ENCODE assay signal across 40 cellular contexts in genomic region chr2:147110962-147111361, GRCh38.
"Had no signal": no experiment of that assay in that cellular context is flagged by ENCODE, and none has a peak within 500 bp of the region (broad histone marks: within the 10 kb centered on the region; RNA-seq: fewer than 3 reads in every experiment).

No MANE protein-coding gene starts in this region.

- FAIRE-seq: astrocyte, bronchial epithelial cell had no signal

- H3K4me3 Mint-ChIP-seq: activated naive CD4-positive, alpha-beta T cell treated with anti-CD3 and anti-CD28 coated beads for 36 hours; activated naive CD4-positive, alpha-beta T cell treated with anti-CD3 and anti-CD28 coated beads, Interleukin-2, amount 10 ng/mL, durations not matched to agents 7 days and 5 days; activated naive CD4-positive, alpha-beta T cell treated with anti-CD3 and anti-CD28 coated beads, Interleukin-2, amount 50 U/mL, for 24 hours; activated naive CD8-positive, alpha-beta T cell; activated naive CD8-positive, alpha-beta T cell treated with anti-CD3 and anti-CD28 coated beads for 36 hours; activated naive CD8-positive, alpha-beta T cell treated with anti-CD3 and anti-CD28 coated beads, Interleukin-2, amount 10 ng/mL, durations not matched to agents 7 days and 5 days; activated naive CD8-positive, alpha-beta T cell treated with anti-CD3 and anti-CD28 coated beads, Interleukin-2, amount 50 U/mL, for 24 hours; activated T-cell treated with anti-CD3 and anti-CD28 coated beads, Interleukin-2, amount 50 U/mL, for 24 hours; activated T-cell treated with anti-CD3 and anti-CD28 coated beads, Interleukin-2, amount 50 U/mL, for 4 hours; activated T-cell treated with anti-CD3 and anti-CD28 coated beads, Interleukin-2, amount 50 U/mL, for 72 hours; activated T-helper 1 cell treated with anti-CD3 and anti-CD28 coated beads, Interleukin-12 subunit alpha, Interleukin-12 subunit beta, Interleukin-2, Interleukin-4 antibody, amounts not matched to agents 30 ng/mL and 10 ng/mL and 1 ng/mL, durations not matched to agents 14 hours and 24 hours and 36 hours; activated T-helper 17 cell treated with anti-CD3 and anti-CD28 coated beads, Interleukin-2, amount 50 U/mL, for 72 hours; central memory CD8-positive, alpha-beta T cell had no signal

- H3K27me3 ChIP-seq: adrenal gland, ascending aorta, body of pancreas, breast epithelium, cardiac muscle cell had no signal

- DNase-seq: activated effector memory CD4-positive, alpha-beta T cell treated with anti-CD3 and anti-CD28 coated beads, Interleukin-2, amount 50 U/mL, for 16 hours; activated effector memory CD4-positive, alpha-beta T cell treated with Interleukin-2 at 50 U/mL for 16 hours; activated gamma-delta T cell; activated gamma-delta T cell treated with Interleukin-2 at 50 U/mL for 16 hours; activated naive CD4-positive, alpha-beta T cell; activated naive CD4-positive, alpha-beta T cell treated with anti-CD3 and anti-CD28 coated beads for 36 hours; activated naive CD4-positive, alpha-beta T cell treated with anti-CD3 and anti-CD28 coated beads, Interleukin-2, amount 10 ng/mL, durations not matched to agents 7 days and 5 days; activated naive CD4-positive, alpha-beta T cell treated with anti-CD3 and anti-CD28 coated beads, Interleukin-2, amount 50 U/mL, for 16 hours; activated naive CD4-positive, alpha-beta T cell treated with Interleukin-2 at 50 U/mL for 16 hours; activated naive CD8-positive, alpha-beta T cell treated with anti-CD3 and anti-CD28 coated beads for 36 hours; activated naive CD8-positive, alpha-beta T cell treated with anti-CD3 and anti-CD28 coated beads, Interleukin-2, amount 10 ng/mL, durations not matched to agents 7 days and 5 days; activated naive CD8-positive, alpha-beta T cell treated with anti-CD3 and anti-CD28 coated beads, Interleukin-2, amount 50 U/mL, for 24 hours; activated T-cell treated with anti-CD3 and anti-CD28 coated beads, Interleukin-2, amount 50 U/mL, for 1 hour; activated T-cell treated with anti-CD3 and anti-CD28 coated beads, Interleukin-2, amount 50 U/mL, for 24 hours; activated T-cell treated with anti-CD3 and anti-CD28 coated beads, Interleukin-2, amount 50 U/mL, for 4 hours; activated T-cell treated with anti-CD3 and anti-CD28 coated beads, Interleukin-2, amount 50 U/mL, for 48 hours; activated T-cell treated with anti-CD3 and anti-CD28 coated beads, Interleukin-2, amount 50 U/mL, for 72 hours; adrenal gland; amniotic stem cell; amygdala; anterior cingulate cortex; aorta; body of pancreas; brain microvascular endothelial cell; caudate nucleus; central memory CD4-positive, alpha-beta T cell; cerebellar nuclear complex had no signal

- ATAC-seq: activated naive CD4-positive, alpha-beta T cell treated with anti-CD3 and anti-CD28 coated beads, Interleukin-2, amount 50 U/mL, for 72 hours; activated naive CD8-positive, alpha-beta T cell treated with anti-CD3 and anti-CD28 coated beads, Interleukin-2, amount 50 U/mL, for 24 hours; activated T-cell treated with anti-CD3 and anti-CD28 coated beads, Interleukin-2, amount 50 U/mL, for 4 hours; activated T-cell treated with anti-CD3 and anti-CD28 coated beads, Interleukin-2, amount 50 U/mL, for 72 hours; activated T-helper 17 cell treated with anti-CD3 and anti-CD28 coated beads, Interleukin-2, amount 50 U/mL, for 72 hours; body of pancreas had no signal

- H3K4me1 ChIP-seq: adrenal gland, ascending aorta, body of pancreas, breast epithelium had no signal

- H3K9me3 ChIP-seq: adrenal gland, body of pancreas, breast epithelium had no signal

- H3K27ac Mint-ChIP-seq: activated naive CD4-positive, alpha-beta T cell treated with anti-CD3 and anti-CD28 coated beads for 36 hours; activated naive CD4-positive, alpha-beta T cell treated with anti-CD3 and anti-CD28 coated beads, Interleukin-2, amount 10 ng/mL, durations not matched to agents 7 days and 5 days; activated naive CD4-positive, alpha-beta T cell treated with anti-CD3 and anti-CD28 coated beads, Interleukin-2, amount 50 U/mL, for 24 hours; activated naive CD4-positive, alpha-beta T cell treated with anti-CD3 and anti-CD28 coated beads, Interleukin-2, amount 50 U/mL, for 72 hours; activated naive CD8-positive, alpha-beta T cell; activated naive CD8-positive, alpha-beta T cell treated with anti-CD3 and anti-CD28 coated beads for 36 hours; activated naive CD8-positive, alpha-beta T cell treated with anti-CD3 and anti-CD28 coated beads, Interleukin-2, amount 10 ng/mL, durations not matched to agents 7 days and 5 days; activated naive CD8-positive, alpha-beta T cell treated with anti-CD3 and anti-CD28 coated beads, Interleukin-2, amount 50 U/mL, for 24 hours; activated T-cell treated with anti-CD3 and anti-CD28 coated beads, Interleukin-2, amount 50 U/mL, for 24 hours; activated T-cell treated with anti-CD3 and anti-CD28 coated beads, Interleukin-2, amount 50 U/mL, for 72 hours; activated T-helper 1 cell treated with anti-CD3 and anti-CD28 coated beads, Interleukin-12 subunit alpha, Interleukin-12 subunit beta, Interleukin-2, Interleukin-4 antibody, amounts not matched to agents 30 ng/mL and 10 ng/mL and 1 ng/mL, durations not matched to agents 14 hours and 24 hours and 36 hours; activated T-helper 17 cell treated with anti-CD3 and anti-CD28 coated beads, Interleukin-2, amount 50 U/mL, for 72 hours; activated T-helper 2 cell treated with anti-CD3 and anti-CD28 coated beads, Interferon-gamma antibody, Interleukin-2, Interleukin-4, amounts not matched to agents 10 μg/mL and 5 μg/mL and 100 μg/mL, durations not matched to agents 14 hours and 24 hours and 36 hours; brain had no signal

- H3K9me3 Mint-ChIP-seq: activated naive CD4-positive, alpha-beta T cell treated with anti-CD3 and anti-CD28 coated beads for 36 hours; activated naive CD4-positive, alpha-beta T cell treated with anti-CD3 and anti-CD28 coated beads, Interleukin-2, amount 50 U/mL, for 24 hours; activated T-helper 1 cell treated with anti-CD3 and anti-CD28 coated beads, Interleukin-12 subunit alpha, Interleukin-12 subunit beta, Interleukin-2, Interleukin-4 antibody, amounts not matched to agents 30 ng/mL and 10 ng/mL and 1 ng/mL, durations not matched to agents 14 hours and 24 hours and 36 hours; activated T-helper 17 cell treated with anti-CD3 and anti-CD28 coated beads, Interleukin-2, amount 50 U/mL, for 72 hours; activated T-helper 2 cell treated with anti-CD3 and anti-CD28 coated beads, Interferon-gamma antibody, Interleukin-2, Interleukin-4, amounts not matched to agents 10 μg/mL and 5 μg/mL and 100 μg/mL, durations not matched to agents 14 hours and 24 hours and 36 hours had no signal

- H3K4me3 ChIP-seq: adrenal gland, ascending aorta, body of pancreas, breast epithelium, cardiac muscle cell had no signal

- H3K4me1 Mint-ChIP-seq: activated naive CD4-positive, alpha-beta T cell treated with anti-CD3 and anti-CD28 coated beads, Interleukin-2, amount 10 ng/mL, durations not matched to agents 7 days and 5 days; activated naive CD4-positive, alpha-beta T cell treated with anti-CD3 and anti-CD28 coated beads, Interleukin-2, amount 50 U/mL, for 24 hours; activated naive CD8-positive, alpha-beta T cell treated with anti-CD3 and anti-CD28 coated beads for 36 hours; activated naive CD8-positive, alpha-beta T cell treated with anti-CD3 and anti-CD28 coated beads, Interleukin-2, amount 10 ng/mL, durations not matched to agents 7 days and 5 days; activated naive CD8-positive, alpha-beta T cell treated with anti-CD3 and anti-CD28 coated beads, Interleukin-2, amount 50 U/mL, for 24 hours; activated T-helper 17 cell treated with anti-CD3 and anti-CD28 coated beads, Interleukin-2, amount 50 U/mL, for 72 hours; central memory CD8-positive, alpha-beta T cell had no signal

- H3K27me3 Mint-ChIP-seq: activated naive CD8-positive, alpha-beta T cell treated with anti-CD3 and anti-CD28 coated beads, Interleukin-2, amount 50 U/mL, for 24 hours; activated T-helper 17 cell treated with anti-CD3 and anti-CD28 coated beads, Interleukin-2, amount 50 U/mL, for 72 hours; central memory CD8-positive, alpha-beta T cell had no signal

- H3K36me3 ChIP-seq: adrenal gland, ascending aorta, brain microvascular endothelial cell, breast epithelium, cardiac muscle cell had no signal

- H3K27ac ChIP-seq: adrenal gland, ascending aorta, body of pancreas, brain microvascular endothelial cell, breast epithelium, cardiac muscle cell had no signal

- H3K36me3 Mint-ChIP-seq: activated naive CD4-positive, alpha-beta T cell treated with anti-CD3 and anti-CD28 coated beads, Interleukin-2, amount 50 U/mL, for 24 hours; activated naive CD4-positive, alpha-beta T cell treated with anti-CD3 and anti-CD28 coated beads, Interleukin-2, amount 50 U/mL, for 72 hours; activated naive CD8-positive, alpha-beta T cell; activated naive CD8-positive, alpha-beta T cell treated with anti-CD3 and anti-CD28 coated beads for 36 hours; activated naive CD8-positive, alpha-beta T cell treated with anti-CD3 and anti-CD28 coated beads, Interleukin-2, amount 10 ng/mL, durations not matched to agents 7 days and 5 days; brain had no signal
